ENCODE assay signal across 15 cellular contexts in the genomic region with DNA sequence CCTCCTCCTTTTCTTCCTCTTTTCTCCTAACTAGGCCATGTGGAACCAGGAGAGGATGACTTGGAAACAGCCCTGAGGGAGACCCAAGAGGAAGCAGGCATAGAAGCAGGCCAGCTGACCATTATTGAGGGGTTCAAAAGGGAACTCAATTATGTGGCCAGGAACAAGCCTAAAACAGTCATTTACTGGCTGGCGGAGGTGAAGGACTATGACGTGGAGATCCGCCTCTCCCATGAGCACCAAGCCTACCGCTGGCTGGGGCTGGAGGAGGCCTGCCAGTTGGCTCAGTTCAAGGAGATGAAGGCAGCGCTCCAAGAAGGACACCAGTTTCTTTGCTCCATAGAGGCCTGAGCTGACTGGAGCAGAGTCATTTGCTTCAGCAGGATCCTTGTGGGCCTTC. TPM values are rescaled to one million over a fixed set of nuclear protein-coding genes. Genes with fewer than 3 reads are reported as not detected.
DNase-seq lines count a peak whose midpoint lies in the region; ATAC-seq and TF ChIP-seq lines count a peak whose summit lies in the region.
"Had no signal": no experiment of that assay in that cellular context is flagged by ENCODE, and none has a peak within 500 bp of the region (broad histone marks: within the 10 kb centered on the region; RNA-seq: fewer than 3 reads in every experiment).

No MANE protein-coding gene starts in this region.

- H3K4me3 ChIP-seq in muscle layer of colon (ENCODE audit: low read depth in 1 of 2, low read length in 2 of 2) (no peak overlapping the region), tibial artery (no peak overlapping the region)

- peak in 52 of 58 donors; percentile 9 to 94 (median 66) for DNase-seq in anterior cingulate cortex (lab: John Stamatoyannopoulos, UW)
- peak; percentile 86 for DNase-seq in Right ventricle myocardium superior
- peak; percentile 80 to 92 for DNase-seq in tibial artery
- DNase-seq in NCI-H1417 (lab: John Stamatoyannopoulos, UW), result no peak
- DNase-seq in activated CD8-positive, alpha-beta T cell treated with anti-CD3 and anti-CD28 coated beads, Interleukin-2, amount 10 ng/mL, durations not matched to agents 7 days and 5 days, result no peak
- DNase-seq in SW 1271 (lab: John Stamatoyannopoulos, UW), result no peak
- DNase-seq: activated CD4-positive, CD25-positive, alpha-beta regulatory T cell; activated T-cell treated with anti-CD3 and anti-CD28 coated beads, Interleukin-2, amount 50 U/mL, for 24 hours; CD4-positive, alpha-beta T cell; KBM-7; NCI-H187 treated with DMSO at 0.1 percent for 48 hours; nephron progenitor cell; NK-92 treated with Interleukin-12 subunit alpha and Interleukin-12 subunit beta, amount 100 ng/mL, for 24 hours had no signal

- H3K4me3 Mint-ChIP-seq in activated CD8-positive, alpha-beta T cell treated with anti-CD3 and anti-CD28 coated beads, Interleukin-2, amount 10 ng/mL, durations not matched to agents 7 days and 5 days, result no peak overlapping the region
- H3K4me3 Mint-ChIP-seq: activated T-cell treated with anti-CD3 and anti-CD28 coated beads, Interleukin-2, amount 50 U/mL, for 24 hours; CD4-positive, alpha-beta T cell; nephron progenitor cell had no signal

- POLR2A ChIA-PET in activated CD8-positive, alpha-beta T cell treated with anti-CD3 and anti-CD28 coated beads, Interleukin-2, amount 10 ng/mL, durations not matched to agents 7 days and 5 days (lab: Charles Lee), result no interaction called here

- H3K27me3 ChIP-seq in muscle layer of colon (ENCODE audit: control insufficient read depth in 1 of 2, insufficient read depth in 2 of 2, low read length in 2 of 2) (no peaks in the 10 kb centered on the region), tibial artery (no peaks in the 10 kb centered on the region)

- no peaks in the 10 kb centered on the region for H3K27me3 Mint-ChIP-seq in activated CD8-positive, alpha-beta T cell treated with anti-CD3 and anti-CD28 coated beads, Interleukin-2, amount 10 ng/mL, durations not matched to agents 7 days and 5 days (ENCODE audit: low read depth)
- H3K27me3 Mint-ChIP-seq: activated T-cell treated with anti-CD3 and anti-CD28 coated beads, Interleukin-2, amount 50 U/mL, for 24 hours; CD4-positive, alpha-beta T cell had no signal

- H3K4me1 ChIP-seq in muscle layer of colon (ENCODE audit: insufficient read depth, low read length) (peaks cover 80% of the 10 kb centered on the region), tibial artery (peaks cover 0 to 35% (median 7%) of the 10 kb centered on the region in 4 donors)

- H3K27ac Mint-ChIP-seq in activated CD8-positive, alpha-beta T cell treated with anti-CD3 and anti-CD28 coated beads, Interleukin-2, amount 10 ng/mL, durations not matched to agents 7 days and 5 days, result no peak overlapping the region
- H3K27ac Mint-ChIP-seq: activated T-cell treated with anti-CD3 and anti-CD28 coated beads, Interleukin-2, amount 50 U/mL, for 24 hours; CD4-positive, alpha-beta T cell; nephron progenitor cell had no signal

- no peaks in the 10 kb centered on the region for H3K4me1 Mint-ChIP-seq in activated CD8-positive, alpha-beta T cell treated with anti-CD3 and anti-CD28 coated beads, Interleukin-2, amount 10 ng/mL, durations not matched to agents 7 days and 5 days (ENCODE audit: low read depth)
- H3K4me1 Mint-ChIP-seq: nephron progenitor cell had no signal

- intact Hi-C loops in Right ventricle myocardium superior (cut with DNase I) (no loop called here), tibial artery (cut with DNase I; ENCODE audit: low total_unique reads) (no loop called here)

- ATAC-seq in Right ventricle myocardium superior (ENCODE audit: poor library complexity), result peak; percentile 81
- no peak for ATAC-seq in HG02884 (IDR thresholded peaks at IDR 0.05; ENCODE audit: unreplicated experiment)
- no peak for ATAC-seq in activated CD8-positive, alpha-beta T cell treated with anti-CD3 and anti-CD28 coated beads, Interleukin-2, amount 10 ng/mL, durations not matched to agents 7 days and 5 days

- no peaks in the 10 kb centered on the region for H3K9me3 Mint-ChIP-seq in activated CD8-positive, alpha-beta T cell treated with anti-CD3 and anti-CD28 coated beads, Interleukin-2, amount 10 ng/mL, durations not matched to agents 7 days and 5 days (ENCODE audit: insufficient read depth)
- H3K9me3 Mint-ChIP-seq: activated T-cell treated with anti-CD3 and anti-CD28 coated beads, Interleukin-2, amount 50 U/mL, for 24 hours; CD4-positive, alpha-beta T cell; nephron progenitor cell had no signal

- H3K36me3 ChIP-seq in muscle layer of colon (ENCODE audit: insufficient read depth, low read length), result peaks cover 13% of the 10 kb centered on the region
- peaks cover 22 to 61% (median 36%) of the 10 kb centered on the region in 3 donors for H3K36me3 ChIP-seq in tibial artery

- no peak for TF ChIP-seq CTCF in tibial artery (IDR thresholded peaks at IDR 0.05)

- CTCF ChIA-PET in activated CD8-positive, alpha-beta T cell treated with anti-CD3 and anti-CD28 coated beads, Interleukin-2, amount 10 ng/mL, durations not matched to agents 7 days and 5 days (lab: Charles Lee), result no interaction called here

- H3K36me3 Mint-ChIP-seq in activated CD8-positive, alpha-beta T cell treated with anti-CD3 and anti-CD28 coated beads, Interleukin-2, amount 10 ng/mL, durations not matched to agents 7 days and 5 days (ENCODE audit: low read depth), result peaks cover 28% of the 10 kb centered on the region

- no peak overlapping the region for H3K9ac ChIP-seq in muscle layer of colon (ENCODE audit: low read length)

- H3K9me3 ChIP-seq in muscle layer of colon (ENCODE audit: low read length) (no peaks in the 10 kb centered on the region), tibial artery (no peaks in the 10 kb centered on the region)

- H3K27ac ChIP-seq in muscle layer of colon (ENCODE audit: low read depth, low read length) (peak overlapping the region; percentile 94), tibial artery (peak overlapping the region; percentile 54 to 72)

RNA-seq across cellular contexts. Expression of a gene that starts 13.7 kb away (rescaled TPM):
- 17.7 TPM for total RNA-seq in Right ventricle myocardium superior
- 10 to 100 TPM; 28.9 to 31.6 TPM for total RNA-seq in activated CD8-positive, alpha-beta T cell treated with anti-CD3 and anti-CD28 coated beads, Interleukin-2, amount 10 ng/mL, durations not matched to agents 7 days and 5 days

RNA-seq across cellular contexts. Expression of a gene that starts 14.0 kb away (rescaled TPM):
- 0.56 TPM for total RNA-seq in Right ventricle myocardium superior
- 10 to 100 TPM; 11.2 to 11.4 TPM for total RNA-seq in activated CD8-positive, alpha-beta T cell treated with anti-CD3 and anti-CD28 coated beads, Interleukin-2, amount 10 ng/mL, durations not matched to agents 7 days and 5 days

RNA-seq across cellular contexts. Expression of a gene that starts 33.6 kb away (rescaled TPM):
- 8.1 TPM for total RNA-seq in Right ventricle myocardium superior
- total RNA-seq in activated CD8-positive, alpha-beta T cell treated with anti-CD3 and anti-CD28 coated beads, Interleukin-2, amount 10 ng/mL, durations not matched to agents 7 days and 5 days, result 1 to 10 TPM; 8.8 to 9.1 TPM

Comparison
In these comparisons a context has a peak if more than half of its experiments do, and no peak if none do; other contexts are left out.
1. DNase-seq: peak in anterior cingulate cortex (52 of 58), Right ventricle myocardium superior (single experiment) and tibial artery (2 of 2); none in NCI-H1417 (0 of 3), activated CD8-positive, alpha-beta T cell treated with anti-CD3 and anti-CD28 coated beads, Interleukin-2, amount 10 ng/mL, durations not matched to agents 7 days and 5 days (single experiment) and SW 1271 (0 of 2).